In genomic region chr10:75111367-75111905, GRCh38 we compare ENCODE assay signal across 8 cellular contexts. TPM values are rescaled to one million over a fixed set of nuclear protein-coding genes. Genes with fewer than 3 reads are reported as not detected.
A peak's percentile ranks its signal among the peaks of the same experiment; 100 is the strongest.
DNase-seq lines count a peak whose midpoint lies in the region; ATAC-seq, FAIRE-seq and TF ChIP-seq lines count a peak whose summit lies in the region.

SAMD8 (plus strand) TSS chr10:75111656; CDS start chr10:75150529, 38,873 bp downstream.

- peaks cover 55% of the 10 kb centered on the region for H3K4me1 Mint-ChIP-seq in HFFc6 (ENCODE audit: low read depth)

- FAIRE-seq in urothelium cell line (lab: Jason Lieb, UNC) = peak; percentile 35

- H3K27ac ChIP-seq in ascending aorta (peak within 1 kb of the TSS; percentile 97 to 98), right cardiac atrium (ENCODE audit: low read length) (peak within 1 kb of the TSS; percentile 97)

- peaks cover 0 to 12% of the 10 kb centered on the region in 2 donors for H3K4me1 ChIP-seq in ascending aorta
- H3K4me1 ChIP-seq in right cardiac atrium (ENCODE audit: control insufficient read depth, insufficient read depth, low read length) = peaks cover 3% of the 10 kb centered on the region

- H3K27me3 ChIP-seq in GM06990 (replicated peaks; ENCODE audit: control insufficient read depth, insufficient read depth, low read length) (no peaks in the 10 kb centered on the region), ascending aorta (no peaks in the 10 kb centered on the region), right cardiac atrium (ENCODE audit: control insufficient read depth, insufficient read depth) (no peaks in the 10 kb centered on the region)

- no peaks in the 10 kb centered on the region for H3K9me3 Mint-ChIP-seq in HFFc6

- H3K9me3 ChIP-seq in ascending aorta (no peaks in the 10 kb centered on the region), right cardiac atrium (ENCODE audit: control insufficient read depth, low read length) (no peaks in the 10 kb centered on the region)

- TF ChIP-seq CTCF in GM06990 (IDR thresholded peaks at IDR 0.05; ENCODE audit: insufficient read depth, low read length, poor library complexity, severe bottlenecking) (no peak), HFFc6 (IDR thresholded peaks at IDR 0.05) (peak; percentile 87), ascending aorta (IDR thresholded peaks at IDR 0.05) (peak in 2 of 3 experiments; percentile 14 to 34)

- peak within 1 kb of the TSS; percentile 92 for H3K4me3 Mint-ChIP-seq in HFFc6

- H3K27me3 Mint-ChIP-seq in HFFc6 (ENCODE audit: insufficient read depth) = no peaks in the 10 kb centered on the region; the same call in 1 of the 2 replicates

- peak within 1 kb of the TSS; percentile 95 for H3K4me3 ChIP-seq in GM06990 (replicated peaks; ENCODE audit: low read depth, low read length)
- peak within 1 kb of the TSS; percentile 75 to 91 for H3K4me3 ChIP-seq in ascending aorta
- H3K4me3 ChIP-seq in right cardiac atrium (ENCODE audit: low read length) = peak within 1 kb of the TSS; percentile 86

- H3K36me3 ChIP-seq in GM06990 (ENCODE audit: control insufficient read depth, insufficient read depth, low read length) = no peaks in the 10 kb centered on the region; the same call in 1 of the 2 replicates
- no peaks in the 10 kb centered on the region for H3K36me3 ChIP-seq in ascending aorta

- DNase-seq in GM06990 (ENCODE audit: extremely low read depth, insufficient read length) (peak; percentile 99), HFFc6 (peak; percentile 96), NCI-H146 (lab: John Stamatoyannopoulos, UW) (peak; percentile 94), T-helper 22 cell (ENCODE audit: low read depth) (peak; percentile 95), ascending aorta (ENCODE audit: low spot score in 2 of 2) (peak; percentile 93 to 99), right cardiac atrium (peak; percentile 98 to 99 (median 99)), putamen (ENCODE audit: low spot score) (peak; percentile 94), urothelium cell line (ENCODE audit: low spot score) (peak; percentile 99)

- intact Hi-C loops in ascending aorta (cut with DNase I) = loop anchor here (1.0 to 10.0 kb wide), 6 partner anchors 99 to 1237 kb away; partner anchors contain the start of genes CAMK2G, KAT6B and VDAC2
- intact Hi-C loops in right cardiac atrium (cut with DNase I) = loop anchor here in 3 of 4 donors (5.0 to 10.0 kb wide), 4 partner anchors 73 to 126 kb away; partner anchors contain the start of genes VDAC2 (in 2 of the 3) and COMTD1 (in 1 of the 3)

- WGBS in right cardiac atrium = under 1% methylated on average over 61 of the region's 61 CpGs

- H3K27ac Mint-ChIP-seq in HFFc6 = peak within 1 kb of the TSS; percentile 97

- H3K36me3 Mint-ChIP-seq in HFFc6 (ENCODE audit: low read depth) = peaks cover 7% of the 10 kb centered on the region; the same call in 1 of the 2 replicates

- ATAC-seq in right cardiac atrium = peak; percentile 91 to 92

RNA-seq across cellular contexts. Expression of gene SAMD8, which starts in this region (rescaled TPM):
- 10 to 100 TPM; 26.5 to 31.5 (median 29.9) TPM for total RNA-seq in HFFc6 (2021; fragmentation: NEBNext Ultra II Directional; extraction: Animal tissue kit (Norgen Biotek cat#: 25700))
- 16.5 TPM for total RNA-seq in ascending aorta
- 10 to 100 TPM; 21.4 to 26.7 (median 24.5) TPM for total RNA-seq in right cardiac atrium
- 8.8 TPM for polyA plus RNA-seq in right cardiac atrium

Comparison
In these comparisons a context has a peak if more than half of its experiments do, and no peak if none do; other contexts are left out.
1. Peak in every context shown above with its lines: DNase-seq, ATAC-seq, H3K4me3 ChIP-seq and H3K27ac ChIP-seq.